ENCODE assay signal across 1 cellular context in the genomic region with DNA sequence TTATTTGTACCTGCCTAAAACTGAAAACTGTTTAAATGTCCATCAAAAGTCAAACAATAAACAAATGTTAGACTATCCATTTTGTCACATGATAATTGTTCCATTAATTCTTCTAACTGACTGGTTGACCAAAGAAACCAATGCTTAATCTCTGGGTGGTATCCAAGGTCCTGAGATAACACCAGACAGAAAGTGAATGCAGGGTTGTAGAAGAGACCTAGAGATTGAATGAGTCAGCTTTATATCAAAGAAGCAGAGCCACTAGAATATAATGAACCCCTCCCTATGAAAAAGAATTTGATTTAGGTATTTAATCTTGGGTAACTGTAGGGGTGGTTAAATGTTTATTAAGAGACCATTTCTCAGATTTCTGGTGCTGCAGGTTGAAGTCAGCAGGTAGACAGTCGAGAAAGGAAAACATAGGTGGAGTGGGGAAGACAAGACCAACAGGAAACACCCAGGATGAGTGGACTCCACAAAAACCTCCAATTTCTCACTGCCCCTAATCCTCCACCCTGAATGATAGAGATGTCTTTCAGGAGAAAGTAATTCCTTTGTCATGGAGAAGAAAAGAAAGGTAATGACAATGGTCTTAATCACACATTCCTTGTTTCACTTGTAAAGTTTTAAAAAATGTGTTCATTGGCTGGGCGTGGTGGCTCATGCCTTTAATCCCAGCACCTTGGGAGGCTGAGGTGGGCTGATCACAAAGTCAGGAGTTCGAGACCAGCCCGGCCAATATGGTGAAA.
TF ChIP-seq lines count a peak whose summit lies in the region.

No MANE protein-coding gene starts in this region.

TF ChIP-seq in HCT116, 20 proteins besides CTCF, POLR2A, EP300 and RAD21 (continued from another document):
- TF ChIP-seq ZFX (IDR thresholded peaks at IDR 0.05) (no peak), CBX3 (IDR thresholded peaks at IDR 0.05; ENCODE audit: low read depth) (peak; percentile 37; the same call in 1 of the 2 replicates)
